ENCODE assay signal across 2 cellular contexts in the genomic region with DNA sequence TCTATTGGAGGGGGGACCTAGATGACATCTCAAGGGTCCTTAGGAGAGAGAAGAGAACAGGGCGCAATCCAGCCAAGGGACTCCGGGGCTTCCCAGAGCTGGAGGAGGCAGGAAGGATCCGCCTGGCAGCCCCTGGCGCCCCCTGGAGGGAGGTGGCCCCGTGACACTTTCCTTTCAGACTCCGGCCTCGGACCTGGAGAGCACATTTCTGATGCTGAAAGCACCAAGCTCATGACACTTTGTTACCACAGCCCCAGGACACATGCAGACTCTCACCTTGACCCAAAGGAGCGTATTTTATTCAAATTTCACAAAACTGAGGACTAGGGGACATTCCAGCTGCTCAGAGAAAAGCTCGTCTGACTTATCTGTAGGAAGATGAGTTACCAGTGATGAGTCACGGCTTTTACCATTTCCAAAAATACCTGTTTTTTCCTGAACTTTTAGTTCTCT.
TF ChIP-seq lines count a peak whose summit lies in the region.

No MANE protein-coding gene starts in this region.

TF ChIP-seq in HEK293T, 16 proteins besides CTCF, POLR2A, EP300 and RAD21 (continued from another document):
- TF ChIP-seq PKNOX1 (IDR thresholded peaks at IDR 0.05) (no peak), FOXM1 (IDR thresholded peaks at IDR 0.05; ENCODE audit: borderline replicate concordance) (no peak), L3MBTL2 (conservative IDR thresholded peaks at IDR 0.05) (no peak), FOXA1 (IDR thresholded peaks at IDR 0.05) (no peak)

TF ChIP-seq in HepG2, 621 proteins besides CTCF, POLR2A, EP300 and RAD21 (continued from another document and continues in another):
- TF ChIP-seq ZNF687 (CRISPR knock-in tag; IDR thresholded peaks at IDR 0.05) = peak; percentile 26; the same call in 1 of the 2 replicates
- no peak for TF ChIP-seq ZNF367 (CRISPR knock-in tag; IDR thresholded peaks at IDR 0.05; ENCODE audit: borderline replicate concordance)
- TF ChIP-seq, protein P1, sequence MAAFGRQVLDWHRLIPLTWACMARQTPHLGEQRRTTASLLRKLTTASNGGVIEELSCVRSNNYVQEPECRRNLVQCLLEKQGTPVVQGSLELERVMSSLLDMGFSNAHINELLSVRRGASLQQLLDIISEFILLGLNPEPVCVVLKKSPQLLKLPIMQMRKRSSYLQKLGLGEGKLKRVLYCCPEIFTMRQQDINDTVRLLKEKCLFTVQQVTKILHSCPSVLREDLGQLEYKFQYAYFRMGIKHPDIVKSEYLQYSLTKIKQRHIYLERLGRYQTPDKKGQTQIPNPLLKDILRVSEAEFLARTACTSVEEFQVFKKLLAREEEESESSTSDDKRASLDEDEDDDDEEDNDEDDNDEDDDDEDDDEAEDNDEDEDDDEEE (CRISPR knock-in tag; IDR thresholded peaks at IDR 0.05) = 0 out of 2 replicates have a peak, but pooled peaks have one; percentile 36
- no peak for TF ChIP-seq ZNF446 (CRISPR knock-in tag; IDR thresholded peaks at IDR 0.05)
- TF ChIP-seq ZBTB8A (CRISPR knock-in tag; IDR thresholded peaks at IDR 0.05; ENCODE audit: borderline replicate concordance, low read depth) = no peak
- 0 out of 2 replicates have a peak, but pooled peaks have one; percentile 4 for TF ChIP-seq TAF1 (CRISPR knock-in tag; IDR thresholded peaks at IDR 0.05)
- no peak for TF ChIP-seq ZNF839 (CRISPR knock-in tag; IDR thresholded peaks at IDR 0.05; ENCODE audit: borderline replicate concordance)
- no peak for TF ChIP-seq ZNF724P (CRISPR knock-in tag; IDR thresholded peaks at IDR 0.05; ENCODE audit: borderline replicate concordance)
- peak; percentile 56 for TF ChIP-seq XRCC5 (optimal IDR thresholded peaks at IDR 0.05; ENCODE audit: low read length)
- no peak for TF ChIP-seq BCLAF1 (IDR thresholded peaks at IDR 0.05)
- no peak for TF ChIP-seq CBX1 (IDR thresholded peaks at IDR 0.05; ENCODE audit: low read depth)
- TF ChIP-seq, protein P2, sequence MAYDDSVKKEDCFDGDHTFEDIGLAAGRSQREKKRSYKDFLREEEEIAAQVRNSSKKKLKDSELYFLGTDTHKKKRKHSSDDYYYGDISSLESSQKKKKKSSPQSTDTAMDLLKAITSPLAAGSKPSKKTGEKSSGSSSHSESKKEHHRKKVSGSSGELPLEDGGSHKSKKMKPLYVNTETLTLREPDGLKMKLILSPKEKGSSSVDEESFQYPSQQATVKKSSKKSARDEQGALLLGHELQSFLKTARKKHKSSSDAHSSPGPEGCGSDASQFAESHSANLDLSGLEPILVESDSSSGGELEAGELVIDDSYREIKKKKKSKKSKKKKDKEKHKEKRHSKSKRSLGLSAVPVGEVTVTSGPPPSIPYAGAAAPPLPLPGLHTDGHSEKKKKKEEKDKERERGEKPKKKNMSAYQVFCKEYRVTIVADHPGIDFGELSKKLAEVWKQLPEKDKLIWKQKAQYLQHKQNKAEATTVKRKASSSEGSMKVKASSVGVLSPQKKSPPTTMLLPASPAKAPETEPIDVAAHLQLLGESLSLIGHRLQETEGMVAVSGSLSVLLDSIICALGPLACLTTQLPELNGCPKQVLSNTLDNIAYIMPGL (CRISPR knock-in tag; IDR thresholded peaks at IDR 0.05; ENCODE audit: borderline replicate concordance in 1 of 2, low read depth in 1 of 2) = peak; percentile 80 to 85; a peak in 2 of 4 replicates
- TF ChIP-seq, protein P3, sequence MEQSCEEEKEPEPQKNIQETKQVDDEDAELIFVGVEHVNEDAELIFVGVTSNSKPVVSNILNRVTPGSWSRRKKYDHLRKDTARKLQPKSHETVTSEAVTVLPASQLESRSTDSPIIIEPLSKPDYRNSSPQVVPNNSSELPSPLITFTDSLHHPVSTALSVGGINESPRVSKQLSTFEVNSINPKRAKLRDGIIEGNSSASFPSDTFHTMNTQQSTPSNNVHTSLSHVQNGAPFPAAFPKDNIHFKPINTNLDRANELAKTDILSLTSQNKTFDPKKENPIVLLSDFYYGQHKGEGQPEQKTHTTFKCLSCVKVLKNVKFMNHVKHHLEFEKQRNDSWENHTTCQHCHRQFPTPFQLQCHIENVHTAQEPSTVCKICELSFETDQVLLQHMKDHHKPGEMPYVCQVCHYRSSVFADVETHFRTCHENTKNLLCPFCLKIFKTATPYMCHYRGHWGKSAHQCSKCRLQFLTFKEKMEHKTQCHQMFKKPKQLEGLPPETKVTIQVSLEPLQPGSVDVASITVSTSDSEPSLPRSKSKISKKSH (CRISPR knock-in tag; IDR thresholded peaks at IDR 0.05; ENCODE audit: borderline replicate concordance) = 0 out of 2 replicates have a peak, but pooled peaks have one; percentile 8
- peak; percentile 5; the same call in 1 of the 2 replicates for TF ChIP-seq YEATS4 (CRISPR knock-in tag; IDR thresholded peaks at IDR 0.05; ENCODE audit: borderline replicate concordance)
- peak; percentile 8; the same call in 1 of the 2 replicates for TF ChIP-seq SAP130 (CRISPR knock-in tag; IDR thresholded peaks at IDR 0.05; ENCODE audit: low read depth)
- TF ChIP-seq NR2C2 (CRISPR knock-in tag; IDR thresholded peaks at IDR 0.05; ENCODE audit: borderline replicate concordance) = peak; percentile 1; the same call in 1 of the 2 replicates
- no peak for TF ChIP-seq ZNF331 (CRISPR knock-in tag; IDR thresholded peaks at IDR 0.05)
- TF ChIP-seq, protein P4, sequence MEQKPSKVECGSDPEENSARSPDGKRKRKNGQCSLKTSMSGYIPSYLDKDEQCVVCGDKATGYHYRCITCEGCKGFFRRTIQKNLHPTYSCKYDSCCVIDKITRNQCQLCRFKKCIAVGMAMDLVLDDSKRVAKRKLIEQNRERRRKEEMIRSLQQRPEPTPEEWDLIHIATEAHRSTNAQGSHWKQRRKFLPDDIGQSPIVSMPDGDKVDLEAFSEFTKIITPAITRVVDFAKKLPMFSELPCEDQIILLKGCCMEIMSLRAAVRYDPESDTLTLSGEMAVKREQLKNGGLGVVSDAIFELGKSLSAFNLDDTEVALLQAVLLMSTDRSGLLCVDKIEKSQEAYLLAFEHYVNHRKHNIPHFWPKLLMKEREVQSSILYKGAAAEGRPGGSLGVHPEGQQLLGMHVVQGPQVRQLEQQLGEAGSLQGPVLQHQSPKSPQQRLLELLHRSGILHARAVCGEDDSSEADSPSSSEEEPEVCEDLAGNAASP (CRISPR knock-in tag; IDR thresholded peaks at IDR 0.05; ENCODE audit: borderline replicate concordance) = 0 out of 2 replicates have a peak, but pooled peaks have one; percentile 20
- TF ChIP-seq, protein P5, sequence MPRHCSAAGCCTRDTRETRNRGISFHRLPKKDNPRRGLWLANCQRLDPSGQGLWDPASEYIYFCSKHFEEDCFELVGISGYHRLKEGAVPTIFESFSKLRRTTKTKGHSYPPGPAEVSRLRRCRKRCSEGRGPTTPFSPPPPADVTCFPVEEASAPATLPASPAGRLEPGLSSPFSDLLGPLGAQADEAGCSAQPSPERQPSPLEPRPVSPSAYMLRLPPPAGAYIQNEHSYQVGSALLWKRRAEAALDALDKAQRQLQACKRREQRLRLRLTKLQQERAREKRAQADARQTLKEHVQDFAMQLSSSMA (CRISPR knock-in tag; IDR thresholded peaks at IDR 0.05) = no peak
- no peak for TF ChIP-seq POLR2AphosphoS2 (IDR thresholded peaks at IDR 0.05; ENCODE audit: low read depth, low read length)
- TF ChIP-seq ZNF263 (CRISPR knock-in tag; IDR thresholded peaks at IDR 0.05) = peak; percentile 8; the same call in 1 of the 2 replicates
- TF ChIP-seq, protein P6, sequence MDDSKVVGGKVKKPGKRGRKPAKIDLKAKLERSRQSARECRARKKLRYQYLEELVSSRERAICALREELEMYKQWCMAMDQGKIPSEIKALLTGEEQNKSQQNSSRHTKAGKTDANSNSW (CRISPR knock-in tag; IDR thresholded peaks at IDR 0.05; ENCODE audit: borderline replicate concordance) = no peak
- TF ChIP-seq FOXC1 (CRISPR knock-in tag; IDR thresholded peaks at IDR 0.05; ENCODE audit: borderline replicate concordance) = 0 out of 2 replicates have a peak, but pooled peaks have one; percentile 27
- TF ChIP-seq ZNF674 (CRISPR knock-in tag; IDR thresholded peaks at IDR 0.05; ENCODE audit: low read depth) = 0 out of 2 replicates have a peak, but pooled peaks have one; percentile 45
- TF ChIP-seq SMAD1 (CRISPR knock-in tag; IDR thresholded peaks at IDR 0.05; ENCODE audit: borderline replicate concordance, low read depth) = 0 out of 2 replicates have a peak, but pooled peaks have one; percentile 3
- TF ChIP-seq SALL2 (CRISPR knock-in tag; IDR thresholded peaks at IDR 0.05) = peak; percentile 14; the same call in 1 of the 2 replicates
- TF ChIP-seq CEBPG (CRISPR knock-in tag; IDR thresholded peaks at IDR 0.05) = 0 out of 2 replicates have a peak, but pooled peaks have one; percentile 6
- TF ChIP-seq JUN (CRISPR knock-in tag; IDR thresholded peaks at IDR 0.05) = no peak
- TF ChIP-seq NFKBIZ (CRISPR knock-in tag; IDR thresholded peaks at IDR 0.05) = no peak
- TF ChIP-seq, protein P7, sequence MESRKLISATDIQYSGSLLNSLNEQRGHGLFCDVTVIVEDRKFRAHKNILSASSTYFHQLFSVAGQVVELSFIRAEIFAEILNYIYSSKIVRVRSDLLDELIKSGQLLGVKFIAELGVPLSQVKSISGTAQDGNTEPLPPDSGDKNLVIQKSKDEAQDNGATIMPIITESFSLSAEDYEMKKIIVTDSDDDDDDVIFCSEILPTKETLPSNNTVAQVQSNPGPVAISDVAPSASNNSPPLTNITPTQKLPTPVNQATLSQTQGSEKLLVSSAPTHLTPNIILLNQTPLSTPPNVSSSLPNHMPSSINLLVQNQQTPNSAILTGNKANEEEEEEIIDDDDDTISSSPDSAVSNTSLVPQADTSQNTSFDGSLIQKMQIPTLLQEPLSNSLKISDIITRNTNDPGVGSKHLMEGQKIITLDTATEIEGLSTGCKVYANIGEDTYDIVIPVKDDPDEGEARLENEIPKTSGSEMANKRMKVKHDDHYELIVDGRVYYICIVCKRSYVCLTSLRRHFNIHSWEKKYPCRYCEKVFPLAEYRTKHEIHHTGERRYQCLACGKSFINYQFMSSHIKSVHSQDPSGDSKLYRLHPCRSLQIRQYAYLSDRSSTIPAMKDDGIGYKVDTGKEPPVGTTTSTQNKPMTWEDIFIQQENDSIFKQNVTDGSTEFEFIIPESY (CRISPR knock-in tag; IDR thresholded peaks at IDR 0.05) = peak; percentile 6; the same call in 1 of the 2 replicates
- peak; percentile 33; the same call in 1 of the 2 replicates for TF ChIP-seq MAZ (IDR thresholded peaks at IDR 0.05; ENCODE audit: borderline replicate concordance, low read depth, low read length)
- TF ChIP-seq MAZ (CRISPR knock-in tag; IDR thresholded peaks at IDR 0.05; ENCODE audit: low read depth) = no peak
- TF ChIP-seq SCMH1 (CRISPR knock-in tag; IDR thresholded peaks at IDR 0.05; ENCODE audit: borderline replicate concordance) = no peak
- TF ChIP-seq RARA (CRISPR knock-in tag; IDR thresholded peaks at IDR 0.05) = peak; percentile 18; the same call in 1 of the 2 replicates
